In genomic region chr1:226973371-226973897, GRCh38 we compare ENCODE assay signal across 12 cellular contexts. TPM values are rescaled to one million over a fixed set of nuclear protein-coding genes. Genes with fewer than 3 reads are reported as not detected.
DNase-seq lines count a peak whose midpoint lies in the region; TF ChIP-seq lines count a peak whose summit lies in the region.
"Had no signal": no experiment of that assay in that cellular context is flagged by ENCODE, and none has a peak within 500 bp of the region (broad histone marks: within the 10 kb centered on the region; RNA-seq: fewer than 3 reads in every experiment).

No MANE protein-coding gene starts in this region.

- H3K9me3 ChIP-seq in endodermal cell (ENCODE audit: control insufficient read depth, low read length): peaks cover 10% of the 10 kb centered on the region
- H3K9me3 ChIP-seq in MG63: peaks cover 5% of the 10 kb centered on the region; the same call in 1 of the 2 replicates
- H3K9me3 ChIP-seq: neutrophil had no signal

- H3K4me1 ChIP-seq in endodermal cell (ENCODE audit: control insufficient read depth, insufficient read depth, low read length): no peaks in the 10 kb centered on the region
- H3K4me1 ChIP-seq in urinary bladder (ENCODE audit: insufficient read depth): no peaks in the 10 kb centered on the region

- H3K27me3 Mint-ChIP-seq in activated naive CD4-positive, alpha-beta T cell treated with anti-CD3 and anti-CD28 coated beads, Interleukin-2, amount 10 ng/mL, durations not matched to agents 7 days and 5 days: no peaks in the 10 kb centered on the region
- no peaks in the 10 kb centered on the region for H3K27me3 Mint-ChIP-seq in endodermal cell (ENCODE audit: insufficient read depth)

- peaks cover 4% of the 10 kb centered on the region for H3K4me1 Mint-ChIP-seq in activated naive CD4-positive, alpha-beta T cell treated with anti-CD3 and anti-CD28 coated beads, Interleukin-2, amount 10 ng/mL, durations not matched to agents 7 days and 5 days
- peaks cover 12% of the 10 kb centered on the region for H3K4me1 Mint-ChIP-seq in endodermal cell

- H3K4me3 ChIP-seq in endodermal cell (ENCODE audit: low read length) (no peak overlapping the region), urinary bladder (ENCODE audit: low read depth, low read length) (no peak overlapping the region), MG63 (no peak overlapping the region)

- H3K4me3 Mint-ChIP-seq in activated naive CD4-positive, alpha-beta T cell treated with anti-CD3 and anti-CD28 coated beads, Interleukin-2, amount 10 ng/mL, durations not matched to agents 7 days and 5 days: no peak overlapping the region
- H3K4me3 Mint-ChIP-seq in endodermal cell: no peak overlapping the region

- peaks cover 17% of the 10 kb centered on the region for H3K36me3 Mint-ChIP-seq in activated naive CD4-positive, alpha-beta T cell treated with anti-CD3 and anti-CD28 coated beads, Interleukin-2, amount 10 ng/mL, durations not matched to agents 7 days and 5 days
- peaks cover 9% of the 10 kb centered on the region for H3K36me3 Mint-ChIP-seq in endodermal cell (ENCODE audit: low read depth)

- H3K27ac Mint-ChIP-seq in activated naive CD4-positive, alpha-beta T cell treated with anti-CD3 and anti-CD28 coated beads, Interleukin-2, amount 10 ng/mL, durations not matched to agents 7 days and 5 days: peak overlapping the region; percentile 26
- no peak overlapping the region for H3K27ac Mint-ChIP-seq in endodermal cell

- 85 to 94% methylated on average over 2 to 5 of the region's 5 CpGs for WGBS in endodermal cell (ENCODE audit: insufficient coverage in 1 of 2, insufficient read length in 1 of 2), 2 experiments
- WGBS in urinary bladder: 55% methylated on average over 5 of the region's 5 CpGs

- no peak overlapping the region for H3K9ac ChIP-seq in endodermal cell (ENCODE audit: extremely low read depth, low read length, poor library complexity, severe bottlenecking)

- H3K27ac ChIP-seq in endodermal cell (ENCODE audit: low read depth, low read length) (peak overlapping the region; percentile 17), urinary bladder (ENCODE audit: low read depth) (peak overlapping the region; percentile 61)
- H3K27ac ChIP-seq: foreskin keratinocyte, neutrophil had no signal

- no peak for TF ChIP-seq CTCF in endodermal cell (conservative IDR thresholded peaks at IDR 0.05)

- H3K27me3 ChIP-seq in endodermal cell (ENCODE audit: control insufficient read depth, insufficient read depth, low read length, poor library complexity, severe bottlenecking): no peaks in the 10 kb centered on the region
- H3K27me3 ChIP-seq in MG63: no peaks in the 10 kb centered on the region
- H3K27me3 ChIP-seq: foreskin keratinocyte, neutrophil had no signal

- H3K36me3 ChIP-seq in endodermal cell (ENCODE audit: control insufficient read depth, insufficient read depth, low read length) (no peaks in the 10 kb centered on the region), urinary bladder (ENCODE audit: insufficient read depth) (no peaks in the 10 kb centered on the region), MG63 (no peaks in the 10 kb centered on the region; the same call in 1 of the 2 replicates)

- CTCF ChIA-PET in activated naive CD4-positive, alpha-beta T cell treated with anti-CD3 and anti-CD28 coated beads, Interleukin-2, amount 10 ng/mL, durations not matched to agents 7 days and 5 days (lab: Charles Lee): no interaction called here

- no peak for DNase-seq in activated naive CD4-positive, alpha-beta T cell treated with anti-CD3 and anti-CD28 coated beads, Interleukin-2, amount 10 ng/mL, durations not matched to agents 7 days and 5 days
- no peak for DNase-seq in activated naive CD4-positive, alpha-beta T cell treated with Interleukin-2 at 50 U/mL for 16 hours
- DNase-seq in endodermal cell (no peak), myocyte (ENCODE audit: low read depth) (peak; percentile 47), A172 (ENCODE audit: low spot score) (no peak), MG63 (no peak)
- DNase-seq in stimulated activated CD8-positive, alpha-beta memory T cell treated with anti-CD3 and anti-CD28 coated beads, Interleukin-4, amount 100 ng/mL, for 48 hours: no peak
- DNase-seq: ACHN, NCI-H1436 treated with DMSO at 0.1 percent for 48 hours had no signal

- H3K9me3 Mint-ChIP-seq in activated naive CD4-positive, alpha-beta T cell treated with anti-CD3 and anti-CD28 coated beads, Interleukin-2, amount 10 ng/mL, durations not matched to agents 7 days and 5 days: peaks cover 6% of the 10 kb centered on the region
- H3K9me3 Mint-ChIP-seq in endodermal cell: peaks cover 7% of the 10 kb centered on the region

RNA-seq across cellular contexts. Expression of gene COQ8A, which starts 33.3 kb away (rescaled TPM):
- total RNA-seq in endodermal cell (10 to 100 TPM in 1 of 2 donors, 1 to 10 TPM in 1; 6.6 to 14.9 TPM), myocyte (75.3 and 142 TPM in 2 replicates), urinary bladder (17.8 TPM)
- 13.1 TPM for polyA plus RNA-seq in endodermal cell (2013, experiment 1 of 2)
- 10.1 TPM for polyA plus RNA-seq in endodermal cell (2013, experiment 2 of 2)
- 31.6 TPM for polyA plus RNA-seq in myocyte (2012)
- polyA plus RNA-seq in urinary bladder: 113 TPM
- 6.9 and 7.9 TPM in 2 replicates for total RNA-seq in A172 (2014; rRNA removed; shearing (Covaris generic))
- total RNA-seq in MG63 (2014; rRNA removed; shearing (Covaris generic); ENCODE audit: low replicate concordance): 7.4 and 14.8 TPM in 2 replicates
